Comparison of ENCODE assay signal across 16 cellular contexts in genomic region chr13:66803759-66804456, GRCh38.
DNase-seq lines count a peak whose midpoint lies in the region; ATAC-seq, FAIRE-seq and TF ChIP-seq lines count a peak whose summit lies in the region.
"Had no signal": no experiment of that assay in that cellular context is flagged by ENCODE, and none has a peak within 500 bp of the region (broad histone marks: within the 10 kb centered on the region; RNA-seq: fewer than 3 reads in every experiment).

No MANE protein-coding gene starts in this region.

- no peaks in the 10 kb centered on the region for H3K9me3 Mint-ChIP-seq in MCF 10A (ENCODE audit: unreplicated experiment)
- H3K9me3 Mint-ChIP-seq: naive thymus-derived CD8-positive, alpha-beta T cell had no signal

- H3K79me2 ChIP-seq in OCI-LY7 (ENCODE audit: insufficient read depth, low read depth, low read length) (no peaks in the 10 kb centered on the region), hepatocyte (no peaks in the 10 kb centered on the region)

- POLR2A ChIA-PET in OCI-LY7 (lab: Charles Lee) (interaction anchor here (0.6 to 1.1 kb wide), 5 partner anchors 10 to 820 kb away, joined by 3 read pairs; no protein-coding TSS in a partner anchor), MCF 10A (lab: Yijun Ruan, JAX) (no interaction called here)

- no peak overlapping the region for H3K4me3 Mint-ChIP-seq in MCF 10A (ENCODE audit: unreplicated experiment)
- H3K4me3 Mint-ChIP-seq: naive thymus-derived CD8-positive, alpha-beta T cell had no signal

- BruUV-seq in OCI-LY7 (replicated peaks; lab: Mats Ljungman, UMichigan) (no TSS peak), MCF 10A (replicated peaks; lab: Mats Ljungman, UMichigan) (no TSS peak)

- H3K9me2 ChIP-seq in OCI-LY7 (ENCODE audit: insufficient read depth, low read length): no peaks in the 10 kb centered on the region
- no peaks in the 10 kb centered on the region for H3K9me2 ChIP-seq in hepatocyte (replicated peaks; ENCODE audit: insufficient read depth)

- no peaks in the 10 kb centered on the region for H3K36me3 ChIP-seq in OCI-LY7 (ENCODE audit: insufficient read depth, low read length)
- no peaks in the 10 kb centered on the region for H3K36me3 ChIP-seq in hepatocyte (replicated peaks; ENCODE audit: insufficient read depth, low read depth)
- no peaks in the 10 kb centered on the region for H3K36me3 ChIP-seq in small intestine (ENCODE audit: control insufficient read depth in 2 of 2, insufficient read depth in 2 of 2, low read length in 2 of 2)

- H3K27ac ChIP-seq in OCI-LY7 (ENCODE audit: low read depth, low read length, poor library complexity, severe bottlenecking) (no peak overlapping the region), hepatocyte (no peak overlapping the region), small intestine (ENCODE audit: low read depth in 1 of 2, low read length in 1 of 2) (no peak overlapping the region)

- no peaks in the 10 kb centered on the region for H3K27me3 Mint-ChIP-seq in MCF 10A (ENCODE audit: insufficient read depth, unreplicated experiment)
- H3K27me3 Mint-ChIP-seq: naive thymus-derived CD8-positive, alpha-beta T cell had no signal

- ATAC-seq in HG03378 (IDR thresholded peaks at IDR 0.05; ENCODE audit: unreplicated experiment): no peak
- ATAC-seq: activated naive CD4-positive, alpha-beta T cell treated with anti-CD3 and anti-CD28 coated beads, Interleukin-2, amount 50 U/mL, for 72 hours; naive thymus-derived CD8-positive, alpha-beta T cell had no signal

- no peak overlapping the region for H3K27ac Mint-ChIP-seq in MCF 10A (ENCODE audit: low read depth, unreplicated experiment)
- H3K27ac Mint-ChIP-seq: naive thymus-derived CD8-positive, alpha-beta T cell had no signal

- H3K27me3 ChIP-seq in hepatocyte: no peaks in the 10 kb centered on the region
- H3K27me3 ChIP-seq in small intestine (ENCODE audit: control insufficient read depth in 2 of 2, insufficient read depth in 2 of 2, low read length in 2 of 2): no peaks in the 10 kb centered on the region

- no peaks in the 10 kb centered on the region for H4K20me1 ChIP-seq in OCI-LY7 (ENCODE audit: insufficient read depth, low read length)
- no peaks in the 10 kb centered on the region for H4K20me1 ChIP-seq in hepatocyte (ENCODE audit: insufficient read depth, poor library complexity, severe bottlenecking)

- H3K9me3 ChIP-seq in OCI-LY7 (ENCODE audit: low read length) (no peaks in the 10 kb centered on the region; the same call in 1 of the 2 replicates), hepatocyte (ENCODE audit: low read depth) (no peaks in the 10 kb centered on the region), small intestine (ENCODE audit: control insufficient read depth, low read depth) (no peaks in the 10 kb centered on the region)

- TF ChIP-seq CTCF in OCI-LY7 (conservative IDR thresholded peaks at IDR 0.05; ENCODE audit: low read length) (no peak), hepatocyte (IDR thresholded peaks at IDR 0.05; ENCODE audit: poor library complexity) (no peak), MCF 10A (IDR thresholded peaks at IDR 0.05; ENCODE audit: unreplicated experiment) (no peak)

- DNase-seq in ELR (ENCODE audit: low read depth) (peak; percentile 50), NCI-H1417 (lab: John Stamatoyannopoulos, UW) (peak in 2 of 3 experiments; percentile 71 to 90), OCI-LY7 (ENCODE audit: low spot score) (no peak), hepatocyte (ENCODE audit: low spot score) (no peak), MCF 10A (ENCODE audit: unreplicated experiment) (no peak), small intestine (no peak)
- DNase-seq in stimulated activated CD4-positive, alpha-beta T cell treated with anti-CD3 and anti-CD28 coated beads, Interleukin-12 subunit alpha, Interleukin-12 subunit beta, amount 100 ng/mL, for 4 hours: no peak
- DNase-seq: activated T-cell treated with anti-CD3 and anti-CD28 coated beads, Interleukin-2, amount 50 U/mL, for 1 hour; H7; naive thymus-derived CD8-positive, alpha-beta T cell; SIG-M5; T-helper 9 cell had no signal

- H3K4me3 ChIP-seq in OCI-LY7 (ENCODE audit: low read depth, low read length, poor library complexity, severe bottlenecking) (no peak overlapping the region), hepatocyte (no peak overlapping the region), small intestine (ENCODE audit: low read depth in 1 of 2, low read length in 2 of 2) (no peak overlapping the region)

- H3K4me2 ChIP-seq in OCI-LY7 (ENCODE audit: low read length) (no peak overlapping the region), hepatocyte (peak overlapping the region; percentile 11)

- CTCF ChIA-PET in OCI-LY7 (lab: Charles Lee; ENCODE audit: unreplicated experiment): no interaction called here
- CTCF ChIA-PET in MCF 10A (lab: Yijun Ruan, JAX): no interaction called here

- peaks cover 6% of the 10 kb centered on the region for H3K4me1 Mint-ChIP-seq in MCF 10A (ENCODE audit: insufficient read depth, unreplicated experiment)
- H3K4me1 Mint-ChIP-seq: naive thymus-derived CD8-positive, alpha-beta T cell had no signal

- no peaks in the 10 kb centered on the region for H3K36me3 Mint-ChIP-seq in MCF 10A (ENCODE audit: insufficient read depth, unreplicated experiment)
- H3K36me3 Mint-ChIP-seq: activated naive CD4-positive, alpha-beta T cell treated with anti-CD3 and anti-CD28 coated beads, Interleukin-2, amount 50 U/mL, for 72 hours; naive thymus-derived CD8-positive, alpha-beta T cell had no signal

- FAIRE-seq in small intestine (lab: Jason Lieb, UNC): no peak
- FAIRE-seq: bronchial epithelial cell, frontal cortex had no signal

- peak overlapping the region; percentile 34; the same call in 1 of the 2 replicates for H2AFZ ChIP-seq in OCI-LY7 (ENCODE audit: low read length)
- no peak overlapping the region for H2AFZ ChIP-seq in hepatocyte

- intact Hi-C loops in OCI-LY7 (cut with micrococcal nuclease; ENCODE audit: unreplicated experiment): no loop called here
- intact Hi-C loops in MCF 10A (cut with micrococcal nuclease): no loop called here

- no peaks in the 10 kb centered on the region for H3K4me1 ChIP-seq in OCI-LY7 (ENCODE audit: insufficient read depth, low read length, poor library complexity, severe bottlenecking)
- peaks cover 3% of the 10 kb centered on the region for H3K4me1 ChIP-seq in hepatocyte (ENCODE audit: insufficient read depth)
- H3K4me1 ChIP-seq in small intestine (ENCODE audit: control insufficient read depth in 2 of 2, insufficient read depth in 1 of 2, low read depth in 1 of 2, low read length in 1 of 2): no peaks in the 10 kb centered on the region

- WGBS in hepatocyte (ENCODE audit: low lambda C conversion rate, missing lambda C conversion rate): 69% methylated on average over 2 of the region's 2 CpGs
- WGBS in small intestine, 3 donors: 56 to 66% (median 62%) methylated on average over 2 of the region's 2 CpGs

Comparison
In these comparisons a context has a peak if more than half of its experiments do, and no peak if none do; other contexts are left out.
1. DNase-seq: peak in ELR (single experiment) and NCI-H1417 (2 of 3); none in OCI-LY7 (single experiment), hepatocyte (single experiment), MCF 10A (single experiment), stimulated activated CD4-positive, alpha-beta T cell treated with anti-CD3 and anti-CD28 coated beads, Interleukin-12 subunit alpha, Interleukin-12 subunit beta, amount 100 ng/mL, for 4 hours (single experiment) and small intestine (single experiment).